In the genomic region with DNA sequence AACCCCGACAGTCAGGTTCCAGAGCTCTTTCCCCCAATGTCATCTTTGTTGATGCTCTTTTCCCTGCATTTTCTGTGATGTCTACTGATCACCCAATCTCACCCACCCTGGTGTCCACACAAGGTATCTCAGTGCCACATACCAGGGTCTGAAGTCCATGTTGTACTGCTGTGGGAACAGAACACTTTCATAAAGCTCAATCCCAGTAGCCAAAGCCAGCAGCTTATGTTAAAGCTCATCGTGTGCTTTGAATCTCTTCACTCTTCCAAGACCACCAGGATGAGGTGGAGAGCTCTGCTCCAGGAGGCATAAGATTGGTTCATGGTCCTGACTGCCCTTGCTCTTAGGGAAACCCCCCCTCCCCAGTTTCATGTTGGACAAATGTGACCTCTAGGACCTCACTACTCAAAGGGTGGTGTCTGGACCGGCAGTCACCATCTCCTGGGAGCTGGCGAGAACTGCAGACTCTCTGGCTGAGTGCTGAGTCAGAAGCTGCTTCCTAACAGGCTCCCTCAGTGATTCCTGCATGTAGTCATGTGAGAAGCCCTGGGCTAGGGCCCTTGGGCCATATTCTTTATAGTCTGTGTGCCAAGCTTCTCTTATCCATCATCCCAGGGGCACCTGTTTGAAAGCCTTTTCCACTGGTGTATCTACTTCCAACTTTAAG, we compare ENCODE assay signal across 7 cellular contexts. TPM values are rescaled to one million over a fixed set of nuclear protein-coding genes. Genes with fewer than 3 reads are reported as not detected.
DNase-seq lines count a peak whose midpoint lies in the region; ATAC-seq and TF ChIP-seq lines count a peak whose summit lies in the region.

No MANE protein-coding gene starts in this region.

- peak; percentile 15 for ATAC-seq in thoracic aorta (ENCODE audit: insufficient number of reproducible peaks, low FRiP score, low read depth)
- ATAC-seq in GM18873 (IDR thresholded peaks at IDR 0.05; ENCODE audit: low FRiP score, unreplicated experiment), result no peak
- no peak for ATAC-seq in HG02885 (IDR thresholded peaks at IDR 0.05; ENCODE audit: poor library complexity, unreplicated experiment)

- H3K27me3 ChIP-seq in adipocyte (replicated peaks; ENCODE audit: control insufficient read depth, insufficient read depth, low read length) (no peaks in the 10 kb centered on the region), right atrium auricular region (no peaks in the 10 kb centered on the region), thoracic aorta (replicated peaks; ENCODE audit: insufficient read depth) (no peaks in the 10 kb centered on the region)

- no peak for TF ChIP-seq CTCF in HFF-Myc (IDR thresholded peaks at IDR 0.05; ENCODE audit: low read depth, low read length, missing control alignments)
- no peak for TF ChIP-seq CTCF in right atrium auricular region (IDR thresholded peaks at IDR 0.05)
- no peak for TF ChIP-seq CTCF in thoracic aorta (IDR thresholded peaks at IDR 0.05)

- H3K27ac ChIP-seq in right atrium auricular region (peak overlapping the region; percentile 81 to 91), thoracic aorta (peak overlapping the region; percentile 64 to 76)

- H3K9me3 ChIP-seq in adipocyte (ENCODE audit: control insufficient read depth, low read length) (no peaks in the 10 kb centered on the region), right atrium auricular region (no peaks in the 10 kb centered on the region), thoracic aorta (no peaks in the 10 kb centered on the region)

- H3K4me3 ChIP-seq in HFF-Myc (replicated peaks; ENCODE audit: low read depth, low read length), result no peak overlapping the region
- no peak overlapping the region for H3K4me3 ChIP-seq in adipocyte (ENCODE audit: low read length)
- no peak overlapping the region for H3K4me3 ChIP-seq in right atrium auricular region
- H3K4me3 ChIP-seq in thoracic aorta, result no peak overlapping the region

- DNase-seq in HFF-Myc (ENCODE audit: extremely low read depth, low read depth) (peak; percentile 58), adipocyte (ENCODE audit: low read depth) (peak; percentile 56), right atrium auricular region (ENCODE audit: low spot score) (peak; percentile 77), thoracic aorta (ENCODE audit: low spot score) (no peak), activated T-cell treated with anti-CD3 and anti-CD28 coated beads for 4 hours (no peak)

- H3K36me3 ChIP-seq in adipocyte (ENCODE audit: control insufficient read depth, insufficient read depth, low read length, severe bottlenecking), result peaks cover 10% of the 10 kb centered on the region
- H3K36me3 ChIP-seq in right atrium auricular region, result peaks cover 7% of the 10 kb centered on the region
- H3K36me3 ChIP-seq in thoracic aorta, result peaks cover 2% of the 10 kb centered on the region

- peaks cover 25% of the 10 kb centered on the region for H3K4me1 ChIP-seq in adipocyte (ENCODE audit: control insufficient read depth, insufficient read depth, low read length)
- peaks cover 0 to 83% of the 10 kb centered on the region in 2 donors for H3K4me1 ChIP-seq in right atrium auricular region
- peaks cover 6 to 28% of the 10 kb centered on the region in 2 donors for H3K4me1 ChIP-seq in thoracic aorta (ENCODE audit: control insufficient read depth in 1 of 2, low read depth in 2 of 2)

- H3K9ac ChIP-seq in adipocyte (ENCODE audit: low read length), result no peak overlapping the region

RNA-seq across cellular contexts. Expression of gene CPNE5, which starts 13.4 kb away (rescaled TPM):
- 10 to 100 TPM; 36.7 to 47.4 TPM for total RNA-seq in right atrium auricular region
- total RNA-seq in thoracic aorta, result 1 to 10 TPM in 1 of 2 donors, under 1 TPM in 1; 0.85 to 1.6 TPM

RNA-seq across cellular contexts. Expression of gene PPIL1, which starts 22.0 kb away (rescaled TPM):
- total RNA-seq in right atrium auricular region, result 10 to 100 TPM; 41.1 to 53.7 TPM
- 10 to 100 TPM; 12.0 to 12.9 TPM for total RNA-seq in thoracic aorta

RNA-seq across cellular contexts. Expression of gene C6orf89, which starts 33.1 kb away (rescaled TPM):
- total RNA-seq in right atrium auricular region (10 to 100 TPM; 55.0 to 59.5 TPM), thoracic aorta (10 to 100 TPM; 53.6 to 60.9 TPM)

Comparison
In these comparisons a context has a peak if more than half of its experiments do, and no peak if none do; other contexts are left out.
1. DNase-seq: peak in HFF-Myc (single experiment), adipocyte (single experiment) and right atrium auricular region (single experiment); none in thoracic aorta (single experiment) and activated T-cell treated with anti-CD3 and anti-CD28 coated beads for 4 hours (single experiment).
2. RNA of gene CPNE5, which starts 13.4 kb away (total RNA-seq): 36.7 to 47.4 TPM in right atrium auricular region; 0.85 to 1.6 TPM in thoracic aorta; every median in the first group is over 10 times any median in the second.